9 cellular contexts compared by ENCODE assay signal in the genomic region with DNA sequence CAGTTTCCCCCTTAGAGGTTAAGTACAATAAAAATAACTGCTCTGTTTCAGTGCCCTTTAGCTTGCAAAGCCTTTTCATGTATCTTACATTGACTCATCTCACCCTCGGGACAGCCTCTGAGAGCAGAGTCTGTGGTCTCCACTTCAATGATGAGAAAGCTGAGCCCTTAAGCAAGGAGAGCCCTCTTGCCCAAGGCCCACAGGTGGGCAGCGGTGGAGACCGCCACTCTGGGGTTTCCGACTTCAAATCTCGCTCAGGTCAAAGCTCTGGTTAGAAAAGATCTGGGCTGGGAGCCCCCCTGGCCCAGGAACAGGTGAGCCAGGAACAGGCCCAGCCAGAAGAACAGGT. TPM values are rescaled to one million over a fixed set of nuclear protein-coding genes. Genes with fewer than 3 reads are reported as not detected.
DNase-seq lines count a peak whose midpoint lies in the region; ATAC-seq and TF ChIP-seq lines count a peak whose summit lies in the region.
"Had no signal": no experiment of that assay in that cellular context is flagged by ENCODE, and none has a peak within 500 bp of the region (broad histone marks: within the 10 kb centered on the region; RNA-seq: fewer than 3 reads in every experiment).

No MANE protein-coding gene starts in this region.

- DNase-seq in Karpas-422, result peak; percentile 59
- no peak for DNase-seq in ascending aorta (ENCODE audit: low spot score in 2 of 2)
- DNase-seq in neuronal stem cell (ENCODE audit: low spot score), result no peak
- no peak for DNase-seq in activated gamma-delta T cell (lab: John Stamatoyannopoulos, UW)
- DNase-seq: NCI-H187 treated with DMSO at 0.1 percent for 48 hours had no signal

- H3K23ac ChIP-seq in neuronal stem cell (ENCODE audit: low read depth, low read length, poor library complexity), result no peak overlapping the region

- peak overlapping the region; percentile 12 for H2AK5ac ChIP-seq in neuronal stem cell (ENCODE audit: low read depth, low read length)

- H4K91ac ChIP-seq in neuronal stem cell (ENCODE audit: low read depth, low read length, poor library complexity), result no peak overlapping the region

- no peak overlapping the region for H4K8ac ChIP-seq in neuronal stem cell (ENCODE audit: low read depth, low read length)

- intact Hi-C loops in ascending aorta (cut with DNase I), result no loop called here

- H3K27ac ChIP-seq in DOHH2 (ENCODE audit: low read depth, low read length), result peak overlapping the region; percentile 94
- H3K27ac ChIP-seq in Karpas-422 (ENCODE audit: low read length), result peak overlapping the region; percentile 98
- peak overlapping the region; percentile 1 to 51 for H3K27ac ChIP-seq in ascending aorta
- H3K27ac ChIP-seq in neuronal stem cell (replicated peaks; ENCODE audit: low read length), result peak overlapping the region; percentile 9

- no CpG with 5 or more reads among the region's 5 CpGs for WGBS in neuronal stem cell (ENCODE audit: extremely low coverage in 2 of 2, insufficient read length in 2 of 2, insufficient replicate concordance in 1 of 2), 2 donors

- H3K14ac ChIP-seq in neuronal stem cell (ENCODE audit: low read length), result no peak overlapping the region

- TF ChIP-seq CTCF in DOHH2 (IDR thresholded peaks at IDR 0.05; ENCODE audit: low read depth, low read length, poor library complexity, severe bottlenecking), result no peak
- no peak for TF ChIP-seq CTCF in ascending aorta (IDR thresholded peaks at IDR 0.05)

- H3F3A ChIP-seq in DOHH2 (ENCODE audit: control insufficient read depth, insufficient read depth), result peaks cover 37% of the 10 kb centered on the region

- H2AFZ ChIP-seq in Karpas-422 (ENCODE audit: low read length) (no peak overlapping the region), neuronal stem cell (ENCODE audit: low read length) (no peak overlapping the region)

- no peak overlapping the region for H2BK15ac ChIP-seq in neuronal stem cell (ENCODE audit: low read length)

- no peaks in the 10 kb centered on the region for H4K20me1 ChIP-seq in DOHH2 (ENCODE audit: control insufficient read depth, insufficient read depth, low read depth, low read length)
- H4K20me1 ChIP-seq in Karpas-422 (ENCODE audit: insufficient read depth, low read depth, low read length), result no peaks in the 10 kb centered on the region

- no peak overlapping the region for H2BK5ac ChIP-seq in neuronal stem cell (ENCODE audit: low read length)

- H2BK12ac ChIP-seq in neuronal stem cell (ENCODE audit: low read length), result no peak overlapping the region

- peak overlapping the region; percentile 86 for H3K4me2 ChIP-seq in DOHH2 (ENCODE audit: low read length)
- peak overlapping the region; percentile 95 for H3K4me2 ChIP-seq in Karpas-422 (ENCODE audit: low read depth, low read length, poor library complexity, severe bottlenecking)
- no peak overlapping the region for H3K4me2 ChIP-seq in neuronal stem cell (ENCODE audit: insufficient read depth, low read length, poor library complexity, severe bottlenecking)

- H3K4ac ChIP-seq in neuronal stem cell (ENCODE audit: low read length), result no peak overlapping the region

- H3K9me3 ChIP-seq in DOHH2 (ENCODE audit: control insufficient read depth, insufficient read depth, low read length), result no peaks in the 10 kb centered on the region
- no peaks in the 10 kb centered on the region for H3K9me3 ChIP-seq in Karpas-422 (ENCODE audit: low read length)
- no peaks in the 10 kb centered on the region for H3K9me3 ChIP-seq in ascending aorta
- H3K9me3 ChIP-seq in neuronal stem cell (replicated peaks in 1 of 2; ENCODE audit: control insufficient read depth in 2 of 2, insufficient read depth in 1 of 2, low read depth in 1 of 2, low read length in 2 of 2), result no peaks in the 10 kb centered on the region

- H3K9me2 ChIP-seq in DOHH2 (replicated peaks; ENCODE audit: control insufficient read depth, low read length), result no peaks in the 10 kb centered on the region
- no peaks in the 10 kb centered on the region for H3K9me2 ChIP-seq in Karpas-422 (replicated peaks; ENCODE audit: insufficient read depth, low read length)

- H3K79me2 ChIP-seq in DOHH2 (ENCODE audit: control insufficient read depth, low read length), result peaks cover 61% of the 10 kb centered on the region
- peaks cover 31% of the 10 kb centered on the region for H3K79me2 ChIP-seq in Karpas-422 (ENCODE audit: low read length)

- H3K18ac ChIP-seq in neuronal stem cell (ENCODE audit: low read length), result peak overlapping the region; percentile 16

- H3K4me3 ChIP-seq in DOHH2 (ENCODE audit: low read length) (peak overlapping the region; percentile 83), Karpas-422 (ENCODE audit: low read length) (peak overlapping the region; percentile 75), ascending aorta (no peak overlapping the region), neuronal stem cell (ENCODE audit: low read length in 2 of 2) (no peak overlapping the region)

- H2BK120ac ChIP-seq in neuronal stem cell (ENCODE audit: low read depth, low read length), result no peak overlapping the region

- ATAC-seq in HG02763 (IDR thresholded peaks at IDR 0.05; ENCODE audit: unreplicated experiment) (no peak), HG03135 (IDR thresholded peaks at IDR 0.05; ENCODE audit: unreplicated experiment) (no peak)
- ATAC-seq: Panc1 had no signal

- H3K36me3 ChIP-seq in DOHH2 (ENCODE audit: control insufficient read depth, low read length) (peaks cover 29% of the 10 kb centered on the region), Karpas-422 (ENCODE audit: insufficient read depth, low read length) (no peaks in the 10 kb centered on the region), ascending aorta (peaks cover 3 to 10% of the 10 kb centered on the region in 2 donors), neuronal stem cell (replicated peaks in 1 of 2; ENCODE audit: control insufficient read depth in 2 of 2, insufficient read depth in 2 of 2, low read length in 2 of 2) (peaks cover 14 to 15% of the 10 kb centered on the region in 2 donors)

- H3K27me3 ChIP-seq in DOHH2 (ENCODE audit: control insufficient read depth, low read length) (no peaks in the 10 kb centered on the region), Karpas-422 (ENCODE audit: low read length) (no peaks in the 10 kb centered on the region), ascending aorta (no peaks in the 10 kb centered on the region), neuronal stem cell (ENCODE audit: control insufficient read depth in 3 of 3, insufficient read depth in 3 of 3, low read depth in 1 of 3, low read length in 3 of 3) (no peaks in the 10 kb centered on the region)

- H3K79me1 ChIP-seq in neuronal stem cell (ENCODE audit: low read depth, low read length), result no peaks in the 10 kb centered on the region

- H3K4me1 ChIP-seq in DOHH2 (ENCODE audit: control insufficient read depth, low read length) (peaks cover 90% of the 10 kb centered on the region), Karpas-422 (ENCODE audit: low read length) (peaks cover 88% of the 10 kb centered on the region), ascending aorta (peaks cover 0 to 12% of the 10 kb centered on the region in 2 donors), neuronal stem cell (ENCODE audit: control insufficient read depth in 2 of 2, insufficient read depth in 1 of 2, low read depth in 1 of 2, low read length in 2 of 2) (peaks cover 23 to 46% of the 10 kb centered on the region in 2 donors)

- H3K9ac ChIP-seq in Karpas-422 (ENCODE audit: low read length), result peak overlapping the region; percentile 97
- no peak overlapping the region for H3K9ac ChIP-seq in neuronal stem cell (ENCODE audit: low read depth, low read length, poor library complexity)

RNA-seq across cellular contexts. Expression of gene PMVK, which starts 4.3 kb away (rescaled TPM):
- 11.1 and 14.1 TPM in 2 replicates for total RNA-seq in Karpas-422 (2014; rRNA removed; shearing (Covaris generic); ENCODE audit: low replicate concordance)
- total RNA-seq in ascending aorta, result 9.6 TPM
- 23.2 TPM for polyA plus RNA-seq in neuronal stem cell (2013, experiment 1 of 2)
- polyA plus RNA-seq in neuronal stem cell (2013, experiment 2 of 2), result 23.3 TPM

RNA-seq across cellular contexts. Expression of gene PBXIP1, which starts 15.0 kb away (rescaled TPM):
- total RNA-seq in Karpas-422 (2014; rRNA removed; shearing (Covaris generic); ENCODE audit: low replicate concordance), result 26.1 and 55.8 TPM in 2 replicates
- 70.0 TPM for total RNA-seq in ascending aorta
- 21.9 TPM for polyA plus RNA-seq in neuronal stem cell (2013, experiment 1 of 2)
- 21.6 TPM for polyA plus RNA-seq in neuronal stem cell (2013, experiment 2 of 2)

RNA-seq across cellular contexts. Expression of gene PYGO2, which starts 20.7 kb away (rescaled TPM):
- total RNA-seq in Karpas-422 (2014; rRNA removed; shearing (Covaris generic); ENCODE audit: low replicate concordance), result 37.3 and 44.4 TPM in 2 replicates
- 48.7 TPM for total RNA-seq in ascending aorta
- polyA plus RNA-seq in neuronal stem cell (2013, experiment 1 of 2), result 48.6 TPM
- polyA plus RNA-seq in neuronal stem cell (2013, experiment 2 of 2), result 48.1 TPM

RNA-seq across cellular contexts. Expression of gene SHC1, which starts 29.7 kb away (rescaled TPM):
- total RNA-seq in Karpas-422 (2014; rRNA removed; shearing (Covaris generic); ENCODE audit: low replicate concordance), result 27.8 and 35.3 TPM in 2 replicates
- total RNA-seq in ascending aorta, result 211 TPM
- polyA plus RNA-seq in neuronal stem cell (2013, experiment 1 of 2), result 95.8 TPM
- polyA plus RNA-seq in neuronal stem cell (2013, experiment 2 of 2), result 97.1 TPM

RNA-seq across cellular contexts. Expression of gene CKS1B, which starts 33.6 kb away (rescaled TPM):
- 110 and 225 TPM in 2 replicates for total RNA-seq in Karpas-422 (2014; rRNA removed; shearing (Covaris generic); ENCODE audit: low replicate concordance)
- 40.4 TPM for total RNA-seq in ascending aorta
- 629 TPM for polyA plus RNA-seq in neuronal stem cell (2013, experiment 1 of 2)
- 633 TPM for polyA plus RNA-seq in neuronal stem cell (2013, experiment 2 of 2)

Comparison
In these comparisons a context has a peak if more than half of its experiments do, and no peak if none do; other contexts are left out.
1. H3K27ac ChIP-seq: peak in every context shown above with its lines; median percentile 98 in Karpas-422; 94 in DOHH2; 26 in ascending aorta; 9 in neuronal stem cell.
2. H3K4me3 ChIP-seq: peak in DOHH2 (single experiment) and Karpas-422 (single experiment); none in ascending aorta (0 of 2) and neuronal stem cell (0 of 2).